ENCODE assay signal across 21 cellular contexts in the genomic region with DNA sequence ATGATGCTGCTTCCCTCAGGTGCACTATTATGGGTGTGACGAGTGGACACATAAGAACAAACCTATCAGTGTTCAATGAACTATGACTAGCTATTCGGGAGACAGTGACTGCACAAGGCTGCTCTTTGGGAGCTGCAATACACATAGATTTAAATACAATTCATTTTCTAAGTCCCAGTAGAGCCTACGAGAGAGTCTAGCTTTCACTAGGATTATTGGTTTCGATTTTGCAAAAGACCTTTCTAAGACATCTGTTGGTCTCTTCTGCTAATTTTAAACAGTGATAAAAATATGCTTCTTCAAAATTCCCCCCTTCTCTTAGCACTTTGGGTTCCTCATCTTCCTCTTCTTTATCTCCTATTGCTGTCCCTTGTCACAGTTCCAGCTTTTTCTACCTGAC.
DNase-seq lines count a peak whose midpoint lies in the region; ATAC-seq and TF ChIP-seq lines count a peak whose summit lies in the region.
"Had no signal": no experiment of that assay in that cellular context is flagged by ENCODE, and none has a peak within 500 bp of the region (broad histone marks: within the 10 kb centered on the region; RNA-seq: fewer than 3 reads in every experiment).

No MANE protein-coding gene starts in this region.

- no peak overlapping the region; the same call in 1 of the 2 replicates for H3K9ac ChIP-seq in KMS-11

- H3K9me3 Mint-ChIP-seq in nephron progenitor cell: no peaks in the 10 kb centered on the region
- H3K9me3 Mint-ChIP-seq in activated CD4-positive, alpha-beta T cell treated with anti-CD3 and anti-CD28 coated beads for 36 hours (ENCODE audit: low read depth): no peaks in the 10 kb centered on the region
- H3K9me3 Mint-ChIP-seq: GM23338 had no signal

- intact Hi-C loops in activated CD4-positive, alpha-beta T cell treated with anti-CD3 and anti-CD28 coated beads for 36 hours (cut with DNase I, micrococcal nuclease): loop anchor here in 1 of 2 experiments (10.0 kb wide), 1 partner anchor 154 kb away; no protein-coding TSS in a partner anchor

- peak overlapping the region; percentile 87 for H3K4me2 ChIP-seq in KMS-11
- H3K4me2 ChIP-seq: GM23338 had no signal

- H3K36me3 Mint-ChIP-seq in nephron progenitor cell (ENCODE audit: low read depth): no peaks in the 10 kb centered on the region
- H3K36me3 Mint-ChIP-seq in activated CD4-positive, alpha-beta T cell treated with anti-CD3 and anti-CD28 coated beads for 36 hours (ENCODE audit: low read depth): no peaks in the 10 kb centered on the region

- no peak overlapping the region for H3K4me3 Mint-ChIP-seq in nephron progenitor cell
- no peak overlapping the region for H3K4me3 Mint-ChIP-seq in activated CD4-positive, alpha-beta T cell treated with anti-CD3 and anti-CD28 coated beads for 36 hours
- H3K4me3 Mint-ChIP-seq: GM23338 had no signal

- H3K27me3 ChIP-seq in KMS-11 (ENCODE audit: insufficient read depth, low read depth): no peaks in the 10 kb centered on the region

- H3K4me1 Mint-ChIP-seq in nephron progenitor cell: peaks cover 41% of the 10 kb centered on the region
- peaks cover 12% of the 10 kb centered on the region for H3K4me1 Mint-ChIP-seq in activated CD4-positive, alpha-beta T cell treated with anti-CD3 and anti-CD28 coated beads for 36 hours

- peak overlapping the region; percentile 36 for H2AFZ ChIP-seq in KMS-11 (ENCODE audit: low read depth)
- H2AFZ ChIP-seq: GM23338 had no signal

- H3K27me3 Mint-ChIP-seq in nephron progenitor cell (ENCODE audit: low read depth, poor library complexity): no peaks in the 10 kb centered on the region
- no peaks in the 10 kb centered on the region for H3K27me3 Mint-ChIP-seq in activated CD4-positive, alpha-beta T cell treated with anti-CD3 and anti-CD28 coated beads for 36 hours

- H3K79me2 ChIP-seq in KMS-11 (ENCODE audit: insufficient read depth, low read depth): no peaks in the 10 kb centered on the region

- DNase-seq in OCI-M1 (lab: John Stamatoyannopoulos, UW): peak; percentile 25
- DNase-seq in nephron progenitor cell: no peak
- DNase-seq in NCI-H2227 (lab: John Stamatoyannopoulos, UW; ENCODE audit: unreplicated experiment): no peak
- no peak for DNase-seq in activated CD4-positive, alpha-beta T cell treated with anti-CD3 and anti-CD28 coated beads for 36 hours
- DNase-seq: COR-L47, DMS 273 treated with DMSO at 0.1 percent for 48 hours, DND-41, HCEC 1CT, NCI-H1092, NCI-H146, NCI-H2081 treated with DMSO at 0.1 percent for 48 hours, NCI-H510A treated with DMSO at 0.1 percent for 48 hours, NCI-H82, Right ventricle myocardium superior, SW 1271, T-helper 2 cell had no signal

- no peak overlapping the region for H3K4me3 ChIP-seq in KMS-11 (IDR thresholded peaks at IDR 0.05; ENCODE audit: insufficient read depth, low read depth, low read length)
- H3K4me3 ChIP-seq: GM23338, K562 had no signal

- ATAC-seq in GM21717 (IDR thresholded peaks at IDR 0.05; ENCODE audit: unreplicated experiment): peak; percentile 50
- no peak for ATAC-seq in GM18909 (IDR thresholded peaks at IDR 0.05; ENCODE audit: poor library complexity, unreplicated experiment)
- no peak for ATAC-seq in activated CD4-positive, alpha-beta T cell treated with anti-CD3 and anti-CD28 coated beads for 36 hours
- ATAC-seq: GM23338, K562 had no signal

- no peaks in the 10 kb centered on the region for H3K36me3 ChIP-seq in KMS-11 (ENCODE audit: insufficient read depth)

- peak overlapping the region; percentile 63 for H3K27ac ChIP-seq in KMS-11

- peaks cover 81% of the 10 kb centered on the region for H3K4me1 ChIP-seq in KMS-11 (ENCODE audit: low read depth, poor library complexity, severe bottlenecking)

- H4K20me1 ChIP-seq in KMS-11 (ENCODE audit: insufficient read depth): no peaks in the 10 kb centered on the region

- no peak for TF ChIP-seq CTCF in KMS-11 (conservative IDR thresholded peaks at IDR 0.05; ENCODE audit: low read depth, low read length)
- TF ChIP-seq CTCF in nephron progenitor cell (IDR thresholded peaks at IDR 0.05): no peak

- CTCF ChIA-PET in activated CD4-positive, alpha-beta T cell treated with anti-CD3 and anti-CD28 coated beads for 36 hours (lab: Charles Lee): interaction anchor here (1.4 kb wide), 1 partner anchor 9 kb away, joined by 4 read pairs; no protein-coding TSS in a partner anchor

- POLR2A ChIA-PET in activated CD4-positive, alpha-beta T cell treated with anti-CD3 and anti-CD28 coated beads for 36 hours (lab: Charles Lee): no interaction called here

- H3K27ac Mint-ChIP-seq in nephron progenitor cell: peak overlapping the region; percentile 68
- H3K27ac Mint-ChIP-seq in activated CD4-positive, alpha-beta T cell treated with anti-CD3 and anti-CD28 coated beads for 36 hours: no peak overlapping the region
- H3K27ac Mint-ChIP-seq: GM23338 had no signal
